In the genomic region with DNA sequence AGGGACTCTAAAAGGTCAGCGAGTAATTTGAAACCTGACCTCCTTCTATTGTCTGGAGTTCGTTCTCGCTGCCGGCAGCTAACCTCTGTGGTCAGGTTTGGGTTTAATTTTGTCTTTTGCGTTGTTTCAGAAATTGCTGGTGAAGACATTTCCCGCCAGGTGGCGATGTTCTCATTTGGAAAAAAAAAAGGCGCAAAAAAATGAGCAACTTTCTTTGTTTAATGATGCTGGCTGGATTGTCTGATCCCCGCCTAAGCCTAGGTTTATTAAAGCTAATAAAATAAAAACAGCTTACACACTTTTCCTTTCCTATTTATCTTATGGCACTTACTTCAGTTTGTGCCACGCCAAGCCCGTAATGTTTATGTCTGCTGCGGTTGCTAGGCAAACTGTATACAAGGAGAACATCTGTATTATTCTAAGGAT, we compare ENCODE assay signal across 1 cellular context.
TF ChIP-seq lines count a peak whose summit lies in the region.

No MANE protein-coding gene starts in this region.

TF ChIP-seq in SK-N-SH treated with all-trans-retinoic acid at 6 μM for 48 hours, 23 proteins besides CTCF, POLR2A, EP300 and RAD21 (continued from another document):
- TF ChIP-seq ZNF70 (CRISPR knock-in tag; IDR thresholded peaks at IDR 0.05) (no peak), ESRRG (CRISPR knock-in tag; IDR thresholded peaks at IDR 0.05) (no peak)
